ENCODE assay signal across 22 cellular contexts in genomic region chr1:154792899-154793298, GRCh38.
"Had no signal": no experiment of that assay in that cellular context is flagged by ENCODE, and none has a peak within 500 bp of the region (broad histone marks: within the 10 kb centered on the region; RNA-seq: fewer than 3 reads in every experiment).

No MANE protein-coding gene starts in this region.

- H3K27ac Mint-ChIP-seq: stimulated activated memory B cell treated with anti-CD40 and anti-IgM and Interleukin-4, amounts not matched to agents 10 μg/mL and 1 μg/mL and 100 μg/mL, for 72 hours had no signal

- H3K36me3 Mint-ChIP-seq: naive thymus-derived CD8-positive, alpha-beta T cell; stimulated activated memory B cell treated with anti-CD40 and anti-IgM and Interleukin-4, amounts not matched to agents 10 μg/mL and 1 μg/mL and 100 μg/mL, for 72 hours had no signal

- DNase-seq: effector memory CD4-positive, alpha-beta T cell; heart right ventricle; hypothalamus; kidney glomerular epithelial cell; mammary epithelial cell; posterior cingulate gyrus; spleen; stimulated activated CD4-positive, alpha-beta T cell treated with anti-CD3 and anti-CD28 coated beads, Interleukin-15, amount 100 ng/mL, for 24 hours; stimulated activated CD4-positive, alpha-beta T cell treated with anti-CD3 and anti-CD28 coated beads, Interleukin-1b, Interleukin-23, amount 100 ng/mL, for 48 hours; stimulated activated CD4-positive, alpha-beta T cell treated with anti-CD3 and anti-CD28 coated beads, Interleukin-4, amount 100 ng/mL, for 24 hours; tibial artery; upper lobe of left lung had no signal

- H3K9me3 Mint-ChIP-seq: naive thymus-derived CD8-positive, alpha-beta T cell; stimulated activated memory B cell treated with anti-CD40 and anti-IgM and Interleukin-4, amounts not matched to agents 10 μg/mL and 1 μg/mL and 100 μg/mL, for 72 hours; stimulated activated naive CD8-positive, alpha-beta T cell treated with anti-CD3 and anti-CD28 coated beads, Interleukin-15, Interleukin-2, amounts not matched to agents 100 ng/mL and 50 ng/mL, for 24 hours had no signal

- H3K4me3 ChIP-seq: heart right ventricle, spleen, tibial artery, upper lobe of left lung, vagina had no signal

- FAIRE-seq: endometrium, frontal cortex, islet of Langerhans had no signal

- H3K4me1 ChIP-seq: upper lobe of left lung had no signal

- H3K36me3 ChIP-seq: heart right ventricle, neutrophil, spleen, tibial artery, upper lobe of left lung, vagina had no signal

- H3K27me3 ChIP-seq: upper lobe of left lung, vagina had no signal

- H3K27ac ChIP-seq: neutrophil, spleen, tibial artery, upper lobe of left lung, vagina had no signal

- H3K9me3 ChIP-seq: heart right ventricle, neutrophil, spleen, tibial artery, upper lobe of left lung, vagina had no signal

- ATAC-seq: esophagus mucosa; heart right ventricle; naive thymus-derived CD8-positive, alpha-beta T cell; sciatic nerve; stimulated activated memory B cell treated with anti-CD40 and anti-IgM and Interleukin-4, amounts not matched to agents 10 μg/mL and 1 μg/mL and 100 μg/mL, for 72 hours had no signal

- H3K4me3 Mint-ChIP-seq: stimulated activated memory B cell treated with anti-CD40 and anti-IgM and Interleukin-4, amounts not matched to agents 10 μg/mL and 1 μg/mL and 100 μg/mL, for 72 hours had no signal
